ENCODE assay signal across 19 cellular contexts in genomic region chr13:65154661-65155447, GRCh38.
DNase-seq lines count a peak whose midpoint lies in the region; ATAC-seq, FAIRE-seq and TF ChIP-seq lines count a peak whose summit lies in the region.
"Had no signal": no experiment of that assay in that cellular context is flagged by ENCODE, and none has a peak within 500 bp of the region (broad histone marks: within the 10 kb centered on the region; RNA-seq: fewer than 3 reads in every experiment).

No MANE protein-coding gene starts in this region.

- H4K20me1 ChIP-seq in Loucy (ENCODE audit: insufficient read depth, low read length, poor library complexity, severe bottlenecking): no peaks in the 10 kb centered on the region
- no peaks in the 10 kb centered on the region for H4K20me1 ChIP-seq in GM12878 (ENCODE audit: control insufficient read depth, insufficient read depth)

- ATAC-seq in GM18868 (IDR thresholded peaks at IDR 0.05; ENCODE audit: unreplicated experiment) (peak; percentile 42), GM12878 (peak; percentile 83), HG03108 (IDR thresholded peaks at IDR 0.05; ENCODE audit: unreplicated experiment) (no peak)
- no peak for ATAC-seq in activated CD4-positive, CD25-positive, alpha-beta regulatory T cell treated with anti-CD3 and anti-CD28 coated beads, Interleukin-2, amount 50 U/mL, for 24 hours
- ATAC-seq: T-cell had no signal

- H3F3A ChIP-seq in Loucy (ENCODE audit: low read depth): 0 out of 2 replicates have a peak, but pooled peaks cover 3% of the 10 kb centered on the region

- no peak for TF ChIP-seq CTCF in Loucy (conservative IDR thresholded peaks at IDR 0.05; ENCODE audit: low read length)
- TF ChIP-seq CTCF in GM12878 (IDR thresholded peaks at IDR 0.05 in 2 of 3, conservative IDR thresholded peaks at IDR 0.05 in 1 of 3; ENCODE audit: control insufficient read depth in 2 of 3, extremely low read depth in 1 of 3, insufficient read depth in 1 of 3, low read depth in 3 of 3, low read length in 3 of 3): no peak

- intact Hi-C loops in GM12878 (cut with micrococcal nuclease; ENCODE audit: unreplicated experiment): loop anchor here (5.0 to 10.0 kb wide), 2 partner anchors 160 to 228 kb away; no protein-coding TSS in a partner anchor

- BruUV-seq in GM12878 (replicated peaks; lab: Mats Ljungman, UMichigan): no TSS peak

- peak; percentile 7 for DNase-seq in DMS53 (lab: John Stamatoyannopoulos, UW)
- no peak for DNase-seq in DMS53 treated with DMSO at 0.1 percent for 48 hours (lab: John Stamatoyannopoulos, UW; ENCODE audit: unreplicated experiment)
- DNase-seq in GM12878 (ENCODE audit: low read depth, low spot score): peak; percentile 31
- DNase-seq in GDM1 (lab: John Stamatoyannopoulos, UW): no peak
- DNase-seq: C1 segment of cervical spinal cord, DMS 273 treated with DMSO at 0.1 percent for 48 hours, EL, H7, KG1, MV-4-11, NCI-H2107, NCI-H226, NCI-H526, T-cell had no signal

- FAIRE-seq in GM12878 (lab: Jason Lieb, UNC): no peak

- no peaks in the 10 kb centered on the region for H3K36me3 ChIP-seq in Loucy (ENCODE audit: insufficient read depth, low read length)
- H3K36me3 ChIP-seq in GM12878 (ENCODE audit: control insufficient read depth in 2 of 2, insufficient read depth in 2 of 2, low read length in 1 of 2): no peaks in the 10 kb centered on the region

- peaks cover 28% of the 10 kb centered on the region for H3K4me1 ChIP-seq in Loucy (ENCODE audit: insufficient read depth, low read length, poor library complexity, severe bottlenecking)
- H3K4me1 ChIP-seq in GM12878 (ENCODE audit: control insufficient read depth, insufficient read depth, low read length): no peaks in the 10 kb centered on the region

- POLR2A ChIA-PET in GM12878 (lab: Charles Lee): interaction anchor here (0.6 to 1.6 kb wide), 6 partner anchors 12 to 311 kb away, joined by 3 to 6 read pairs (median 4); no protein-coding TSS in a partner anchor

- CTCF ChIA-PET in GM12878 (lab: Yijun Ruan, JAX): interaction anchor here (0.7 to 1.8 kb wide), 5 partner anchors 15 to 483 kb away, joined by 3 to 5 read pairs (median 3); no protein-coding TSS in a partner anchor

- H3K4me2 ChIP-seq in Loucy (ENCODE audit: low read depth, low read length, poor library complexity, severe bottlenecking) (no peak overlapping the region), GM12878 (ENCODE audit: control insufficient read depth, insufficient read depth) (no peak overlapping the region)

- H3K9me2 ChIP-seq in Loucy (replicated peaks; ENCODE audit: low read depth, low read length): no peaks in the 10 kb centered on the region

- 57% methylated on average over 5 of the region's 5 CpGs for WGBS in GM12878 (ENCODE audit: insufficient coverage, insufficient replicate concordance, low lambda C conversion rate, missing lambda C conversion rate)

- RAD21 ChIA-PET in GM12878 (lab: Charles Lee; ENCODE audit: unreplicated experiment): interaction anchor here (0.7 to 2.6 kb wide), 12 partner anchors 8 to 554 kb away, joined by 3 to 20 read pairs (median 3); no protein-coding TSS in a partner anchor

- H3K9ac ChIP-seq in Loucy (ENCODE audit: low read depth, low read length, poor library complexity, severe bottlenecking): no peak overlapping the region
- no peak overlapping the region for H3K9ac ChIP-seq in GM12878 (ENCODE audit: control insufficient read depth, insufficient read depth, low read length)

- TF ChIP-seq RAD21 in GM12878 (IDR thresholded peaks at IDR 0.05; ENCODE audit: insufficient read depth, low read depth, low read length): no peak

- H3K79me2 ChIP-seq in Loucy (ENCODE audit: insufficient read depth, low read length) (no peaks in the 10 kb centered on the region), GM12878 (ENCODE audit: control insufficient read depth, insufficient read depth, low read length) (no peaks in the 10 kb centered on the region)

- peak; percentile 7; a peak in 2 of 4 replicates for TF ChIP-seq EP300 in GM12878 (IDR thresholded peaks at IDR 0.05; ENCODE audit: borderline replicate concordance in 1 of 2, control insufficient read depth in 1 of 2, low read depth in 2 of 2, low read length in 2 of 2)

- H3K27me3 ChIP-seq in Loucy (ENCODE audit: insufficient read depth, low read length, poor library complexity, severe bottlenecking): no peaks in the 10 kb centered on the region
- H3K27me3 ChIP-seq in GM12878 (replicated peaks in 1 of 2; ENCODE audit: control insufficient read depth in 2 of 2, insufficient read depth in 2 of 2, low read length in 1 of 2): no peaks in the 10 kb centered on the region

- H3K9me3 ChIP-seq in Loucy (ENCODE audit: insufficient read depth, low read depth, low read length): no peaks in the 10 kb centered on the region
- no peaks in the 10 kb centered on the region for H3K9me3 ChIP-seq in GM12878 (replicated peaks; ENCODE audit: control insufficient read depth, insufficient read depth, low read length)

- H3K27ac ChIP-seq in GM12878 (ENCODE audit: control insufficient read depth, insufficient read depth): no peak overlapping the region
- H3K27ac ChIP-seq: 22Rv1 had no signal

- TF ChIP-seq POLR2A in GM12878 (IDR thresholded peaks at IDR 0.05; ENCODE audit: low read depth, low read length): no peak

- SMC1A ChIA-PET in GM12878 (lab: Charles Lee; ENCODE audit: uncharacterized antibody, unreplicated experiment): interaction anchor here (0.5 to 2.2 kb wide), 17 partner anchors 8 to 1209 kb away, joined by 3 to 10 read pairs (median 3); no protein-coding TSS in a partner anchor

- in situ Hi-C loops in GM12878 (cut with MboI): no loop called here

- H3K4me3 ChIP-seq in Loucy (ENCODE audit: low read length, poor library complexity, severe bottlenecking) (no peak overlapping the region), GM12878 (no peak overlapping the region)

- H2AFZ ChIP-seq in Loucy (ENCODE audit: low read length): peak overlapping the region; percentile 57; the same call in 1 of the 2 replicates
- no peak overlapping the region for H2AFZ ChIP-seq in GM12878 (ENCODE audit: control insufficient read depth, low read depth, low read length)

TF ChIP-seq in GM12878, 131 proteins besides CTCF, POLR2A, EP300 and RAD21 (continues in another document):
- TF ChIP-seq ZNF622 (IDR thresholded peaks at IDR 0.05): no peak
- no peak for TF ChIP-seq ZBTB4 (CRISPR knock-in tag; IDR thresholded peaks at IDR 0.05)
- TF ChIP-seq POU2F2 (IDR thresholded peaks at IDR 0.05; ENCODE audit: borderline replicate concordance, low read depth, low read length): no peak
- TF ChIP-seq ZNF24 (IDR thresholded peaks at IDR 0.05): peak; percentile 57; the same call in 1 of the 2 replicates
- no peak for TF ChIP-seq HDAC6 (IDR thresholded peaks at IDR 0.05; ENCODE audit: unreplicated experiment)
- no peak for TF ChIP-seq NFXL1 (IDR thresholded peaks at IDR 0.05; ENCODE audit: borderline replicate concordance)
- TF ChIP-seq SKIL (IDR thresholded peaks at IDR 0.05; ENCODE audit: low read depth, poor library complexity, severe bottlenecking): no peak
- TF ChIP-seq BHLHE40 (IDR thresholded peaks at IDR 0.05; ENCODE audit: borderline replicate concordance in 1 of 2, low read depth in 2 of 2, low read length in 1 of 2): peak in 1 of 2 experiments; percentile 28; a peak in 1 of 4 replicates
- TF ChIP-seq HCFC1 (IDR thresholded peaks at IDR 0.05; ENCODE audit: low read length): no peak
- TF ChIP-seq ATF3 (IDR thresholded peaks at IDR 0.05; ENCODE audit: borderline replicate concordance, extremely low read depth, low read depth, low read length): no peak
- no peak for TF ChIP-seq RELA (IDR thresholded peaks at IDR 0.05; ENCODE audit: borderline replicate concordance, partially characterized antibody)
- TF ChIP-seq MTA2 (IDR thresholded peaks at IDR 0.05; ENCODE audit: low read depth): peak; percentile 86
- peak; percentile 26 for TF ChIP-seq NBN (IDR thresholded peaks at IDR 0.05)

Comparison
In these comparisons a context has a peak if more than half of its experiments do, and no peak if none do; other contexts are left out.
1. DNase-seq: peak in DMS53 (single experiment) and GM12878 (single experiment); none in DMS53 treated with DMSO at 0.1 percent for 48 hours (single experiment) and GDM1 (single experiment).
2. ATAC-seq: peak in GM18868 (single experiment) and GM12878 (single experiment); none in HG03108 (single experiment) and activated CD4-positive, CD25-positive, alpha-beta regulatory T cell treated with anti-CD3 and anti-CD28 coated beads, Interleukin-2, amount 50 U/mL, for 24 hours (0 of 2).